Comparison of ENCODE assay signal across 17 cellular contexts in genomic region chr6:144728804-144729203, GRCh38.
A peak's percentile ranks its signal among the peaks of the same experiment; 100 is the strongest.
DNase-seq lines count a peak whose midpoint lies in the region; ATAC-seq and FAIRE-seq lines count a peak whose summit lies in the region.
"Had no signal": no experiment of that assay in that cellular context is flagged by ENCODE, and none has a peak within 500 bp of the region (broad histone marks: within the 10 kb centered on the region; RNA-seq: fewer than 3 reads in every experiment).

No MANE protein-coding gene starts in this region.

- ATAC-seq in activated CD4-positive, CD25-positive, alpha-beta regulatory T cell treated with anti-CD3 and anti-CD28 coated beads, Interleukin-2, amount 50 U/mL, for 24 hours = peak; percentile 32 to 36
- ATAC-seq in stimulated activated effector memory CD8-positive, alpha-beta T cell treated with anti-CD3 and anti-CD28 coated beads, Interleukin-12 subunit alpha, Interleukin-12 subunit beta, amount 100 ng/mL, for 72 hours = peak; percentile 21
- ATAC-seq in HG03175 (IDR thresholded peaks at IDR 0.05; ENCODE audit: unreplicated experiment) = no peak
- ATAC-seq in HG03159 (IDR thresholded peaks at IDR 0.05; ENCODE audit: unreplicated experiment) = no peak

- DNase-seq in activated CD4-positive, CD25-positive, alpha-beta regulatory T cell treated with anti-CD3 and anti-CD28 coated beads, Interleukin-2, amount 50 U/mL, for 72 hours = no peak
- DNase-seq in GM18507 (ENCODE audit: extremely low spot score, insufficient read length, low read depth) = no peak
- DNase-seq in NCI-H748 (lab: John Stamatoyannopoulos, UW; ENCODE audit: unreplicated experiment) = peak; percentile 64
- no peak for DNase-seq in stimulated activated effector memory CD8-positive, alpha-beta T cell treated with anti-CD3 and anti-CD28 coated beads, Interleukin-12 subunit alpha, Interleukin-12 subunit beta, amount 100 ng/mL, for 72 hours (ENCODE audit: low spot score in 2 of 2)
- no peak for DNase-seq in cerebellar cortex (ENCODE audit: low spot score)
- DNase-seq: AML-193, C1 segment of cervical spinal cord, Karpas-422, NCI-H187, NCI-H226, NCI-H510A treated with DMSO at 0.1 percent for 48 hours, SHP77 treated with DMSO at 0.1 percent for 48 hours had no signal

- peak; percentile 29 for FAIRE-seq in GM18507 (lab: Jason Lieb, UNC)
- FAIRE-seq: G401.6, H1 had no signal

- H3K9me3 Mint-ChIP-seq in stimulated activated effector memory CD8-positive, alpha-beta T cell treated with anti-CD3 and anti-CD28 coated beads, Interleukin-12 subunit alpha, Interleukin-12 subunit beta, amount 100 ng/mL, for 72 hours = no peaks in the 10 kb centered on the region

- H3K36me3 Mint-ChIP-seq in stimulated activated effector memory CD8-positive, alpha-beta T cell treated with anti-CD3 and anti-CD28 coated beads, Interleukin-12 subunit alpha, Interleukin-12 subunit beta, amount 100 ng/mL, for 72 hours = peaks cover 29% of the 10 kb centered on the region

- no peak overlapping the region for H3K27ac Mint-ChIP-seq in stimulated activated effector memory CD8-positive, alpha-beta T cell treated with anti-CD3 and anti-CD28 coated beads, Interleukin-12 subunit alpha, Interleukin-12 subunit beta, amount 100 ng/mL, for 72 hours

- no peak overlapping the region for H3K4me3 Mint-ChIP-seq in stimulated activated effector memory CD8-positive, alpha-beta T cell treated with anti-CD3 and anti-CD28 coated beads, Interleukin-12 subunit alpha, Interleukin-12 subunit beta, amount 100 ng/mL, for 72 hours

- peaks cover 30% of the 10 kb centered on the region for H3K4me1 Mint-ChIP-seq in stimulated activated effector memory CD8-positive, alpha-beta T cell treated with anti-CD3 and anti-CD28 coated beads, Interleukin-12 subunit alpha, Interleukin-12 subunit beta, amount 100 ng/mL, for 72 hours

Comparison
In these comparisons a context has a peak if more than half of its experiments do, and no peak if none do; other contexts are left out.
1. ATAC-seq: peak in activated CD4-positive, CD25-positive, alpha-beta regulatory T cell treated with anti-CD3 and anti-CD28 coated beads, Interleukin-2, amount 50 U/mL, for 24 hours (2 of 2) and stimulated activated effector memory CD8-positive, alpha-beta T cell treated with anti-CD3 and anti-CD28 coated beads, Interleukin-12 subunit alpha, Interleukin-12 subunit beta, amount 100 ng/mL, for 72 hours (single experiment); none in HG03175 (single experiment) and HG03159 (single experiment).